ENCODE assay signal across 1 cellular context in genomic region chr12:57182918-57183575, GRCh38.
A peak's percentile ranks its signal among the peaks of the same experiment; 100 is the strongest.
TF ChIP-seq lines count a peak whose summit lies in the region.

No MANE protein-coding gene starts in this region.

TF ChIP-seq in HepG2, 621 proteins besides CTCF, POLR2A, EP300 and RAD21 (continued from another document):
- 0 out of 2 replicates have a peak, but pooled peaks have one; percentile 31 for TF ChIP-seq ZHX1 (CRISPR knock-in tag; IDR thresholded peaks at IDR 0.05; ENCODE audit: low read depth)
- TF ChIP-seq ZNF234 (CRISPR knock-in tag; conservative IDR thresholded peaks at IDR 0.05) = no peak
- peak; percentile 45; the same call in 1 of the 2 replicates for TF ChIP-seq KDM2A (CRISPR knock-in tag; IDR thresholded peaks at IDR 0.05; ENCODE audit: borderline replicate concordance, low read depth)
- TF ChIP-seq DNMT1 (CRISPR knock-in tag; IDR thresholded peaks at IDR 0.05) = 0 out of 2 replicates have a peak, but pooled peaks have one; percentile 41
